ENCODE assay signal across 11 cellular contexts in the genomic region with DNA sequence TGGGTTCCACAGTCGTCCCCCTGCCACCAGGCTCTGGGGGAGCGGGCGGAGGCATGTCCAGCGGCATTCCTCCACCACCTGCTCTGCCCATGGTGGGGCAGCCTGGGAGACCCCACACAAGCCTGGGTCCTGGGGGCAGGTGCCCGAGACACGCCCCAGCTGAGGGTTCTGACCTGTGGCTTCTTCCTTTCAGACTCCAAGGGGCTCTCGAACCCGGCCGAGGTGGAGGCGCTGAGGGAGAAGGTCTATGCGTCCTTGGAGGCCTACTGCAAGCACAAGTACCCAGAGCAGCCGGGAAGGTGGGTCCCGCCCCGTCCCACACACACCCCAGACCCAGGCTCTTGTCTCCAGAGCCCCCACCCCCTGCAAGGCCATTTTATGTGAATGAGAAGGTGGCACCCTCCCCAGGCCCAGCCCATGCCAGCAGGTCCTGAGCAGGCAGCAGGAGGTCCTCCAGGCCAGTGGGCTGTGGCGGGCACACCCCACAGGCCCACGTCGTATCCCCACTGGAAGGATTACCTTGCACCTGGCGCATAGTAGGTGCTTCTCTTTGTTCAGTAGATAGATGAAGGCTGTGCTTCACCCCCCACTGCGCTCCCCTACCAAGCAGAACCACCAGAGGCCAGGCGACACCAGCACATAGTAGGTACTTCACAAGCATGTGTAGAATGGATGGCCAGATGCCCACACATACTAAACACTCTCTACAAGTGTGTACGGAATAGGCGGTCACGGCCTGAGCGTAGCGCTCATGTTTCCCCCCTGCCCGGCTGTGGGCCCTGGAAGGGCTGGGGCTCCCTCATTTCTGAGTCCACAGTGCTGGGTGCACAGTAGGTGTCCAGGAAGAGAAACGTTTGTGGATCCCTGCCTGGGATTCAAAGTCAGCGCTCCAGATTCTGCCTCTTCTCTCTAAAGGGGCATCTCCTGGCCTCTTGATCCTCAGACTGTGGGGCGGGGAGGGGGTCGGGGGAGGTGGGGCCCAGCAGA.
DNase-seq lines count a peak whose midpoint lies in the region; ATAC-seq and TF ChIP-seq lines count a peak whose summit lies in the region.
"Had no signal": no experiment of that assay in that cellular context is flagged by ENCODE, and none has a peak within 500 bp of the region (broad histone marks: within the 10 kb centered on the region; RNA-seq: fewer than 3 reads in every experiment).

No MANE protein-coding gene starts in this region.

- H3K27me3 ChIP-seq in duodenal mucosa (ENCODE audit: control insufficient read depth in 1 of 2, insufficient read depth in 2 of 2, low read length in 2 of 2) (no peaks in the 10 kb centered on the region), lower lobe of right lung (ENCODE audit: low read depth) (no peaks in the 10 kb centered on the region), subcutaneous abdominal adipose tissue (ENCODE audit: control insufficient read depth in 5 of 5, insufficient read depth in 4 of 5, low read length in 5 of 5) (no peaks in the 10 kb centered on the region)

- H3K9me3 ChIP-seq in duodenal mucosa (ENCODE audit: control insufficient read depth in 1 of 2, low read length in 2 of 2) (no peaks in the 10 kb centered on the region), lower lobe of right lung (no peaks in the 10 kb centered on the region), subcutaneous abdominal adipose tissue (ENCODE audit: control insufficient read depth in 5 of 5, low read length in 5 of 5) (no peaks in the 10 kb centered on the region)

- H3K27ac ChIP-seq in duodenal mucosa (ENCODE audit: low read depth, low read length): peak overlapping the region; percentile 47
- peak overlapping the region; percentile 77 for H3K27ac ChIP-seq in lower lobe of right lung
- peak overlapping the region; percentile 60 for H3K27ac ChIP-seq in subcutaneous abdominal adipose tissue (ENCODE audit: low read depth, low read length)

- ATAC-seq in lower lobe of right lung (peak; percentile 2 to 5), GM21528 (IDR thresholded peaks at IDR 0.05; ENCODE audit: low FRiP score, unreplicated experiment) (no peak), HG03457 (IDR thresholded peaks at IDR 0.05; ENCODE audit: unreplicated experiment) (no peak)

- H3K4me3 ChIP-seq in duodenal mucosa (ENCODE audit: low read depth in 1 of 2, low read length in 2 of 2) (no peak overlapping the region), lower lobe of right lung (peak overlapping the region; percentile 7), subcutaneous abdominal adipose tissue (ENCODE audit: low read depth in 1 of 5, low read length in 5 of 5) (peak overlapping the region in 1 of 5 donors; percentile 8)

- peaks cover 11 to 44% of the 10 kb centered on the region in 2 donors for H3K36me3 ChIP-seq in duodenal mucosa (ENCODE audit: control insufficient read depth in 1 of 2, insufficient read depth in 2 of 2, low read length in 2 of 2)
- H3K36me3 ChIP-seq in lower lobe of right lung: peaks cover 69% of the 10 kb centered on the region
- peaks cover 0 to 59% (median 47%) of the 10 kb centered on the region in 5 donors for H3K36me3 ChIP-seq in subcutaneous abdominal adipose tissue (ENCODE audit: control insufficient read depth in 5 of 5, insufficient read depth in 5 of 5, low read length in 5 of 5)

- intact Hi-C loops in lower lobe of right lung (cut with DNase I): no loop called here

- peak; percentile 67 for DNase-seq in NCI-H69 (lab: John Stamatoyannopoulos, UW)
- no peak for DNase-seq in lower lobe of right lung
- DNase-seq in GM19238 (ENCODE audit: insufficient read length, low spot score): no peak
- no peak for DNase-seq in OCI-M1 (lab: John Stamatoyannopoulos, UW)
- DNase-seq: activated CD4-positive, alpha-beta T cell treated with anti-CD3 and anti-CD28 coated beads, Interleukin-2, amount 50 U/mL, for 1 hour; activated naive CD4-positive, alpha-beta T cell treated with Interleukin-2 at 50 U/mL for 16 hours; stimulated activated CD8-positive, alpha-beta memory T cell treated with anti-CD3 and anti-CD28 coated beads, Interleukin-4, amount 100 ng/mL, for 48 hours had no signal

- no peak for TF ChIP-seq CTCF in lower lobe of right lung (IDR thresholded peaks at IDR 0.05)

- H3K9ac ChIP-seq in duodenal mucosa (ENCODE audit: low read depth in 1 of 2, low read length in 2 of 2) (peak overlapping the region in 1 of 2 donors; percentile 16), subcutaneous abdominal adipose tissue (ENCODE audit: low read length in 5 of 5) (peak overlapping the region in 1 of 5 donors; percentile 27)

- H3K4me1 ChIP-seq in duodenal mucosa (ENCODE audit: control insufficient read depth in 1 of 2, insufficient read depth in 2 of 2, low read length in 2 of 2): peaks cover 20 to 26% of the 10 kb centered on the region in 2 donors
- H3K4me1 ChIP-seq in lower lobe of right lung: peaks cover 73% of the 10 kb centered on the region
- peaks cover 6 to 77% (median 59%) of the 10 kb centered on the region in 5 donors for H3K4me1 ChIP-seq in subcutaneous abdominal adipose tissue (ENCODE audit: control insufficient read depth in 5 of 5, insufficient read depth in 5 of 5, low read length in 5 of 5)

Comparison
In these comparisons a context has a peak if more than half of its experiments do, and no peak if none do; other contexts are left out.
1. ATAC-seq: peak in lower lobe of right lung (2 of 2); none in GM21528 (single experiment) and HG03457 (single experiment).
2. Peak in every context shown above with its lines, with median percentiles within 50 percentile points of each other: H3K27ac ChIP-seq.